In genomic region chr17:68048996-68049395, GRCh38 we compare ENCODE assay signal across 14 cellular contexts. TPM values are rescaled to one million over a fixed set of nuclear protein-coding genes. Genes with fewer than 3 reads are reported as not detected.
A peak's percentile ranks its signal among the peaks of the same experiment; 100 is the strongest.
DNase-seq lines count a peak whose midpoint lies in the region; ATAC-seq and TF ChIP-seq lines count a peak whose summit lies in the region.
"Had no signal": no experiment of that assay in that cellular context is flagged by ENCODE, and none has a peak within 500 bp of the region (broad histone marks: within the 10 kb centered on the region; RNA-seq: fewer than 3 reads in every experiment).

No MANE protein-coding gene starts in this region.

- H3K4me3 ChIP-seq in GM23338: no peak overlapping the region
- no peak overlapping the region for H3K4me3 ChIP-seq in SJCRH30
- no peak overlapping the region for H3K4me3 ChIP-seq in endodermal cell (ENCODE audit: low read length)
- no peak overlapping the region for H3K4me3 ChIP-seq in prostate gland
- H3K4me3 ChIP-seq: colonic mucosa had no signal

- H3K9me2 ChIP-seq in GM23338 (ENCODE audit: insufficient read depth): no peaks in the 10 kb centered on the region

- H3K27me3 ChIP-seq in GM23338 (ENCODE audit: insufficient read depth) (no peaks in the 10 kb centered on the region), SJCRH30 (no peaks in the 10 kb centered on the region), endodermal cell (ENCODE audit: control insufficient read depth, insufficient read depth, low read length, poor library complexity, severe bottlenecking) (no peaks in the 10 kb centered on the region), prostate gland (replicated peaks; ENCODE audit: insufficient read depth) (no peaks in the 10 kb centered on the region)
- H3K27me3 ChIP-seq: colonic mucosa had no signal

- no peak overlapping the region for H3K4me2 ChIP-seq in GM23338

- TF ChIP-seq POLR2A in prostate gland (IDR thresholded peaks at IDR 0.05): no peak

- no peak overlapping the region for H3K4me3 Mint-ChIP-seq in GM23338
- no peak overlapping the region for H3K4me3 Mint-ChIP-seq in endodermal cell
- H3K4me3 Mint-ChIP-seq: IgD-negative memory B cell had no signal

- H3K27me3 Mint-ChIP-seq in GM23338 (ENCODE audit: insufficient read depth, low read depth, poor library complexity) (no peaks in the 10 kb centered on the region), endodermal cell (ENCODE audit: insufficient read depth) (no peaks in the 10 kb centered on the region)
- H3K27me3 Mint-ChIP-seq: IgD-negative memory B cell had no signal

- DNase-seq in DMS 273 treated with DMSO at 0.1 percent for 48 hours (lab: John Stamatoyannopoulos, UW) (peak; percentile 27), GM23338 (ENCODE audit: low spot score) (peak; percentile 56), SJCRH30 (peak; percentile 37 to 61), endodermal cell (peak; percentile 78), kidney tubule cell (ENCODE audit: low spot score) (no peak), left cardiac atrium (no peak), prostate gland (ENCODE audit: low spot score) (no peak)
- DNase-seq: C1 segment of cervical spinal cord, colonic mucosa, NCI-H1694 treated with DMSO at 0.1 percent for 48 hours, NCI-H748 treated with DMSO at 0.1 percent for 48 hours, SHP77 had no signal

- H2AFZ ChIP-seq in GM23338: no peak overlapping the region

- H3K4me1 ChIP-seq in GM23338 (ENCODE audit: insufficient read depth): no peaks in the 10 kb centered on the region
- H3K4me1 ChIP-seq in SJCRH30: peaks cover 12% of the 10 kb centered on the region
- H3K4me1 ChIP-seq in endodermal cell (ENCODE audit: control insufficient read depth, insufficient read depth, low read length): no peaks in the 10 kb centered on the region
- H3K4me1 ChIP-seq in prostate gland (replicated peaks): no peaks in the 10 kb centered on the region
- H3K4me1 ChIP-seq: colonic mucosa had no signal

- peaks cover 4% of the 10 kb centered on the region; the same call in 2 of the 3 replicates for H3K4me1 Mint-ChIP-seq in GM23338
- peaks cover 6% of the 10 kb centered on the region for H3K4me1 Mint-ChIP-seq in endodermal cell

- intact Hi-C loops in left cardiac atrium (cut with DNase I): no loop called here
- intact Hi-C loops in prostate gland (cut with DNase I): no loop called here

- H3K79me2 ChIP-seq in GM23338 (replicated peaks; ENCODE audit: insufficient read depth): no peaks in the 10 kb centered on the region

- TF ChIP-seq CTCF in GM23338 (conservative IDR thresholded peaks at IDR 0.05; ENCODE audit: low read depth in 2 of 2): no peak
- TF ChIP-seq CTCF in endodermal cell (conservative IDR thresholded peaks at IDR 0.05): no peak
- no peak for TF ChIP-seq CTCF in prostate gland (IDR thresholded peaks at IDR 0.05)

- H3K36me3 Mint-ChIP-seq in GM23338 (ENCODE audit: low read depth) (peaks cover 43% of the 10 kb centered on the region), endodermal cell (ENCODE audit: low read depth) (peaks cover 26% of the 10 kb centered on the region)
- H3K36me3 Mint-ChIP-seq: IgD-negative memory B cell had no signal

- H3K36me3 ChIP-seq in GM23338 (ENCODE audit: insufficient read depth) (peaks cover 32% of the 10 kb centered on the region), SJCRH30 (peaks cover 35% of the 10 kb centered on the region), endodermal cell (ENCODE audit: control insufficient read depth, insufficient read depth, low read length) (peaks cover 40% of the 10 kb centered on the region), prostate gland (no peaks in the 10 kb centered on the region)
- H3K36me3 ChIP-seq: colonic mucosa had no signal

- ATAC-seq in GM23338: peak; percentile 82
- ATAC-seq in GM18517 (IDR thresholded peaks at IDR 0.05; ENCODE audit: unreplicated experiment): no peak
- no peak for ATAC-seq in left cardiac atrium

- peaks cover 40% of the 10 kb centered on the region for H3F3A ChIP-seq in GM23338 (replicated peaks; ENCODE audit: low read depth)

- H3K9ac ChIP-seq in endodermal cell (ENCODE audit: extremely low read depth, low read length, poor library complexity, severe bottlenecking): no peak overlapping the region

- H3K9me3 ChIP-seq in SJCRH30 (replicated peaks) (no peaks in the 10 kb centered on the region), endodermal cell (ENCODE audit: control insufficient read depth, low read length) (no peaks in the 10 kb centered on the region), prostate gland (no peaks in the 10 kb centered on the region)
- H3K9me3 ChIP-seq: colonic mucosa had no signal

- peaks cover 11% of the 10 kb centered on the region for H4K20me1 ChIP-seq in GM23338 (replicated peaks; ENCODE audit: insufficient read depth)

- 86 to 92% methylated on average over 2 of the region's 2 CpGs for WGBS in endodermal cell (ENCODE audit: insufficient coverage in 1 of 2, insufficient read length in 1 of 2), 2 experiments
- WGBS in prostate gland: 92% methylated on average over 2 of the region's 2 CpGs

- no peak overlapping the region for H3K27ac Mint-ChIP-seq in GM23338
- no peak overlapping the region for H3K27ac Mint-ChIP-seq in endodermal cell

- 0 out of 2 replicates have a peak overlapping the region, but pooled peaks have one; percentile 63 for H3K27ac ChIP-seq in GM23338 (ENCODE audit: low read depth)
- H3K27ac ChIP-seq in SJCRH30: no peak overlapping the region
- H3K27ac ChIP-seq in endodermal cell (ENCODE audit: low read depth, low read length): no peak overlapping the region
- no peak overlapping the region for H3K27ac ChIP-seq in prostate gland
- H3K27ac ChIP-seq: colonic mucosa had no signal

- H3K9me3 Mint-ChIP-seq in GM23338 (peaks cover 3% of the 10 kb centered on the region; the same call in 2 of the 3 replicates), endodermal cell (peaks cover 8% of the 10 kb centered on the region)
- H3K9me3 Mint-ChIP-seq: IgD-negative memory B cell had no signal

TF ChIP-seq in GM23338, 12 proteins besides CTCF, POLR2A, EP300 and RAD21:
- no peak for TF ChIP-seq CREB1 (CRISPR knock-in tag; IDR thresholded peaks at IDR 0.05; ENCODE audit: low read depth)
- TF ChIP-seq, protein P1, sequence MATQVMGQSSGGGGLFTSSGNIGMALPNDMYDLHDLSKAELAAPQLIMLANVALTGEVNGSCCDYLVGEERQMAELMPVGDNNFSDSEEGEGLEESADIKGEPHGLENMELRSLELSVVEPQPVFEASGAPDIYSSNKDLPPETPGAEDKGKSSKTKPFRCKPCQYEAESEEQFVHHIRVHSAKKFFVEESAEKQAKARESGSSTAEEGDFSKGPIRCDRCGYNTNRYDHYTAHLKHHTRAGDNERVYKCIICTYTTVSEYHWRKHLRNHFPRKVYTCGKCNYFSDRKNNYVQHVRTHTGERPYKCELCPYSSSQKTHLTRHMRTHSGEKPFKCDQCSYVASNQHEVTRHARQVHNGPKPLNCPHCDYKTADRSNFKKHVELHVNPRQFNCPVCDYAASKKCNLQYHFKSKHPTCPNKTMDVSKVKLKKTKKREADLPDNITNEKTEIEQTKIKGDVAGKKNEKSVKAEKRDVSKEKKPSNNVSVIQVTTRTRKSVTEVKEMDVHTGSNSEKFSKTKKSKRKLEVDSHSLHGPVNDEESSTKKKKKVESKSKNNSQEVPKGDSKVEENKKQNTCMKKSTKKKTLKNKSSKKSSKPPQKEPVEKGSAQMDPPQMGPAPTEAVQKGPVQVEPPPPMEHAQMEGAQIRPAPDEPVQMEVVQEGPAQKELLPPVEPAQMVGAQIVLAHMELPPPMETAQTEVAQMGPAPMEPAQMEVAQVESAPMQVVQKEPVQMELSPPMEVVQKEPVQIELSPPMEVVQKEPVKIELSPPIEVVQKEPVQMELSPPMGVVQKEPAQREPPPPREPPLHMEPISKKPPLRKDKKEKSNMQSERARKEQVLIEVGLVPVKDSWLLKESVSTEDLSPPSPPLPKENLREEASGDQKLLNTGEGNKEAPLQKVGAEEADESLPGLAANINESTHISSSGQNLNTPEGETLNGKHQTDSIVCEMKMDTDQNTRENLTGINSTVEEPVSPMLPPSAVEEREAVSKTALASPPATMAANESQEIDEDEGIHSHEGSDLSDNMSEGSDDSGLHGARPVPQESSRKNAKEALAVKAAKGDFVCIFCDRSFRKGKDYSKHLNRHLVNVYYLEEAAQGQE (IDR thresholded peaks at IDR 0.05; ENCODE audit: unreplicated experiment): no peak
TF ChIP-seq in GM23338: peak in this region for 0.

RNA-seq across cellular contexts. Expression of gene KPNA2, which starts 13.5 kb away (rescaled TPM):
- total RNA-seq in GM23338 (2014; rRNA removed; shearing (Covaris generic)): 442 and 468 TPM in 2 replicates
- polyA plus RNA-seq in GM23338 (2016; fragmentation: Nextera tagmentation; extraction: Ambion mirVana): 364 and 375 TPM in 2 replicates
- total RNA-seq in SJCRH30 (2014; rRNA removed; shearing (Covaris generic)): 325 and 342 TPM in 2 replicates
- total RNA-seq in endodermal cell (100 to 1,000 TPM; 248 to 310 TPM), left cardiac atrium (10 to 100 TPM; 21.8 to 40.2 TPM), prostate gland (10 to 100 TPM; 13.4 to 68.4 TPM)
- polyA plus RNA-seq in endodermal cell (2013, experiment 1 of 2): 444 TPM
- polyA plus RNA-seq in endodermal cell (2013, experiment 2 of 2): 412 TPM

RNA-seq across cellular contexts. Expression of gene C17orf58, which starts 52.7 kb away (rescaled TPM):
- 30.9 and 42.3 TPM in 2 replicates for total RNA-seq in GM23338 (2014; rRNA removed; shearing (Covaris generic))
- polyA plus RNA-seq in GM23338 (2016; fragmentation: Nextera tagmentation; extraction: Ambion mirVana): 35.0 and 35.8 TPM in 2 replicates
- 11.3 and 12.7 TPM in 2 replicates for total RNA-seq in SJCRH30 (2014; rRNA removed; shearing (Covaris generic))
- total RNA-seq in endodermal cell (10 to 100 TPM; 14.0 to 14.1 TPM), left cardiac atrium (10 to 100 TPM in 1 of 2 donors, 1 to 10 TPM in 1; 8.2 to 14.2 TPM), prostate gland (10 to 100 TPM; 22.0 to 22.7 TPM)
- polyA plus RNA-seq in endodermal cell (2013, experiment 1 of 2): 24.2 TPM
- polyA plus RNA-seq in endodermal cell (2013, experiment 2 of 2): 20.7 TPM

Comparison
In these comparisons a context has a peak if more than half of its experiments do, and no peak if none do; other contexts are left out.
1. DNase-seq: peak in DMS 273 treated with DMSO at 0.1 percent for 48 hours (single experiment), GM23338 (single experiment), SJCRH30 (2 of 2) and endodermal cell (single experiment); none in kidney tubule cell (single experiment), left cardiac atrium (single experiment) and prostate gland (single experiment).